ENCODE assay signal across 19 cellular contexts in the genomic region with DNA sequence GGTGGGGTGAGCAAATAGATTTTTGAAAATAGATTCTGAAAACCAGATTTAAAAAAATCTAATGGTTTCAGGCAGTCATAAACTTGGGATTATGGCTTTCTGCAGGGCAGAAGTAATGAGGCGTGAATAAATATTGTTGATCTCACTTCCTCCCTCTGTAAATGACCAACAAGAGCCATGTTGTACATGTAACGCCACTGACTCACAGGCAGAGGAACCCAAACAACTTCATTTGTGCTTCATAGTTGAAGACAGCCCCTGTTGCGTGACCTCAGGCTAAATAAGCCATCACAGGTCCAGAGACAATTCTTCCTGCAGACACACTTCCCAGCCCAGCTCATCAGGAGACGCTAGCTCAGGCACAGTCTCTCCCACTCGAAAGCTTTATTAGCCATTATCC. TPM values are rescaled to one million over a fixed set of nuclear protein-coding genes. Genes with fewer than 3 reads are reported as not detected.
DNase-seq lines count a peak whose midpoint lies in the region; ATAC-seq, FAIRE-seq and TF ChIP-seq lines count a peak whose summit lies in the region.
"Had no signal": no experiment of that assay in that cellular context is flagged by ENCODE, and none has a peak within 500 bp of the region (broad histone marks: within the 10 kb centered on the region; RNA-seq: fewer than 3 reads in every experiment).

No MANE protein-coding gene starts in this region.

- H3K36me3 Mint-ChIP-seq in CD14-positive monocyte, result peaks cover 16 to 22% of the 10 kb centered on the region in 2 donors

- ATAC-seq in HG02973 (IDR thresholded peaks at IDR 0.05; ENCODE audit: unreplicated experiment), result no peak
- ATAC-seq: gastrocnemius medialis had no signal

- no peaks in the 10 kb centered on the region for H3K36me3 ChIP-seq in vagina
- H3K36me3 ChIP-seq: gastrocnemius medialis, suprapubic skin had no signal

- peak overlapping the region; percentile 58 to 94 (median 87) for H3K27ac Mint-ChIP-seq in CD14-positive monocyte
- H3K27ac Mint-ChIP-seq: T-helper 1 cell treated with Interleukin-12 subunit alpha and Interleukin-12 subunit beta and Interleukin-4 antibody, amounts not matched to agents 30 μg/mL and 1 μg/mL, for 36 hours had no signal

- intact Hi-C loops in CD14-positive monocyte (cut with micrococcal nuclease), result no loop called here
- intact Hi-C loops in vagina (cut with DNase I), result no loop called here

- no peak overlapping the region for H3K4me3 ChIP-seq in NB4 (ENCODE audit: low read depth, low read length)
- H3K4me3 ChIP-seq in epithelial cell of esophagus (ENCODE audit: low read length), result no peak overlapping the region
- H3K4me3 ChIP-seq in vagina, result no peak overlapping the region
- H3K4me3 ChIP-seq: gastrocnemius medialis, suprapubic skin had no signal

- TF ChIP-seq CTCF in CD14-positive monocyte (IDR thresholded peaks at IDR 0.05), result no peak
- no peak for TF ChIP-seq CTCF in NB4 (IDR thresholded peaks at IDR 0.05; ENCODE audit: low read depth, low read length)
- TF ChIP-seq CTCF in epithelial cell of esophagus (IDR thresholded peaks at IDR 0.05; ENCODE audit: insufficient read depth, low read depth, low read length, missing control alignments), result no peak
- no peak for TF ChIP-seq CTCF in vagina (IDR thresholded peaks at IDR 0.05)

- TF ChIP-seq POLR2A in NB4 (IDR thresholded peaks at IDR 0.05; ENCODE audit: extremely low read depth, insufficient read length), result no peak
- no peak for TF ChIP-seq POLR2A in vagina (IDR thresholded peaks at IDR 0.05)

- no peaks in the 10 kb centered on the region for H3K27me3 ChIP-seq in vagina
- H3K27me3 ChIP-seq: gastrocnemius medialis, suprapubic skin had no signal

- H3K4me1 Mint-ChIP-seq in CD14-positive monocyte, result peaks cover 73% of the 10 kb centered on the region

- H3K4me3 Mint-ChIP-seq in CD14-positive monocyte, result peak overlapping the region in 1 of 2 donors; percentile 46
- H3K4me3 Mint-ChIP-seq: T-helper 1 cell treated with Interleukin-12 subunit alpha and Interleukin-12 subunit beta and Interleukin-4 antibody, amounts not matched to agents 30 μg/mL and 1 μg/mL, for 36 hours had no signal

- peaks cover 4 to 25% (median 7%) of the 10 kb centered on the region in 7 donors for H3K9me3 Mint-ChIP-seq in CD14-positive monocyte
- H3K9me3 Mint-ChIP-seq: T-helper 1 cell treated with Interleukin-12 subunit alpha and Interleukin-12 subunit beta and Interleukin-4 antibody, amounts not matched to agents 30 μg/mL and 1 μg/mL, for 36 hours had no signal

- no peaks in the 10 kb centered on the region for H3K4me1 ChIP-seq in vagina
- H3K4me1 ChIP-seq: gastrocnemius medialis, suprapubic skin had no signal

- peaks cover 0 to 1% (median 0%) of the 10 kb centered on the region in 3 donors for H3K27me3 Mint-ChIP-seq in CD14-positive monocyte (ENCODE audit: low read depth in 3 of 3)

- H3K9me3 ChIP-seq in vagina, result no peaks in the 10 kb centered on the region
- H3K9me3 ChIP-seq: gastrocnemius medialis, suprapubic skin had no signal

- peak; percentile 66 for DNase-seq in CD14-positive monocyte (ENCODE audit: low spot score)
- no peak for DNase-seq in GM19239 (ENCODE audit: insufficient read length, low spot score)
- DNase-seq in NB4 (ENCODE audit: low read depth), result peak; percentile 26
- peak; percentile 9 for DNase-seq in epithelial cell of esophagus (ENCODE audit: low read depth)
- DNase-seq in vagina (ENCODE audit: extremely low spot score in 2 of 2), result no peak
- DNase-seq in SIG-M5 treated with dmso at 0.1 percent for 504 hours (lab: John Stamatoyannopoulos, UW; ENCODE audit: unreplicated experiment), result no peak
- no peak for DNase-seq in UCSD-AML1 (lab: John Stamatoyannopoulos, UW; ENCODE audit: unreplicated experiment)
- DNase-seq: activated gamma-delta T cell; amygdala; gastrocnemius medialis; NCI-H187; NCI-H526; stimulated activated CD4-positive, alpha-beta T cell treated with anti-CD3 and anti-CD28 coated beads, Interleukin-4, amount 100 ng/mL, for 1 hour had no signal

- FAIRE-seq in GM19239 (lab: Jason Lieb, UNC), result peak; percentile 26
- FAIRE-seq: colon, endothelial cell of umbilical vein had no signal

- H3K27ac ChIP-seq in vagina, result no peak overlapping the region
- H3K27ac ChIP-seq: gastrocnemius medialis, RWPE1, suprapubic skin had no signal

RNA-seq across cellular contexts. Expression of a gene that starts 59.1 kb away (rescaled TPM):
- polyA plus RNA-seq in CD14-positive monocyte, result 100 to 1,000 TPM; 105 to 136 TPM
- total RNA-seq in vagina, result 58.4 TPM
- total RNA-seq: endothelial cell of umbilical vein had no signal
- polyA plus RNA-seq: endothelial cell of umbilical vein had no signal

Comparison
In these comparisons a context has a peak if more than half of its experiments do, and no peak if none do; other contexts are left out.
1. DNase-seq: peak in CD14-positive monocyte (single experiment), NB4 (single experiment) and epithelial cell of esophagus (single experiment); none in GM19239 (single experiment), vagina (0 of 2), SIG-M5 treated with dmso at 0.1 percent for 504 hours (single experiment) and UCSD-AML1 (single experiment).